8 cellular contexts compared by ENCODE assay signal in the genomic region with DNA sequence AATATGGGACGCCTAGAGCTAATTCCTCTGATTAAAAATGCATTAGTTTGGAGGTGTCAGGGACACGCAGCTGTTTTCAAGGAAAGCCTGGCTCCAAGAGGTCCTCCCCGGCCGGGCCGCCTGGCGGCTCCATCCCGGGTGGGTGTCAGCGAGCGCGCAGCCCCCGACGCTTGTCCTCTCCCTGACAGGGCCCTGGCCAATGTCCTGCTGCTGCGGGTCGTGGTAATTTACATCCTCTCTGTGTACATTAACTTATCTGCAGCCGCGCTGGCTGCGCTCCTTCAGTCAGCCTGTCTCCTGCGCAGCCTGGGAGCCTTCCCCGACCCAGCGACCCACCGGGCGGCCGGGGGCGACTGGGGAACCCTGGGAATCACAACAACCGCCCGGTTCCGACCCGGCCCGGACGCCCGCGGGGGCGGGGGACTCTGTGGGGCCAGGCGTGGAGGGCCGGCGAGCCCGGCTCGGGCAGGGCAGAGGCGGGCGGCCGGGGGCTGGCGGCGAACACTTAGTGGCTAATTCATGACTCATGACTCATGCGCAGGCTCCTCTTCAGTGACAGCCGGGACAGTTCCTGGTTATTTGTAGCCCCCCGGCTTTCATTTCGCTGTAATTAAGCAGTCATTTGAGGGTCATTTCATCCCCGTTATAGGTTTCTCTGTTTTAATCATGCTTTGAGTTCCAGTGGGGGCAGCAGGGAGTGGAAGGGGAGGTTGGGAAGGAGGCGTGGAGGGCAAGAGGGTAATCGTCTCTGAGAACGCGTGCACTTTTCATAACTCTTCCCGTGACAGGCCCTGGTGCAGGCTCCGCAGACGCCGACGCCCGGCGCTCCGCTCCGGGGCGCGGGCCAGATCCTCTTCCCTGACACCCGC.
DNase-seq lines count a peak whose midpoint lies in the region; ATAC-seq and TF ChIP-seq lines count a peak whose summit lies in the region.

No MANE protein-coding gene starts in this region.

- peak; percentile 3 for DNase-seq in activated naive CD4-positive, alpha-beta T cell treated with Interleukin-2 at 50 U/mL for 16 hours
- DNase-seq in activated naive CD4-positive, alpha-beta T cell treated with anti-CD3 and anti-CD28 coated beads for 36 hours = no peak
- DNase-seq in T1000 (lab: John Stamatoyannopoulos, UW) (peak; percentile 52), esophagus muscularis mucosa (ENCODE audit: extremely low spot score) (peak; percentile 95), aorta (peak; percentile 86 to 90)
- no peak for DNase-seq in CD4-positive, alpha-beta T cell

- H3K4me1 ChIP-seq in esophagus muscularis mucosa (peaks cover 5 to 40% (median 33%) of the 10 kb centered on the region in 4 donors), muscle layer of colon (ENCODE audit: insufficient read depth, low read length) (peaks cover 18% of the 10 kb centered on the region), aorta (ENCODE audit: control insufficient read depth in 1 of 2, insufficient read depth in 2 of 2, low read length in 2 of 2) (peaks cover 0 to 5% of the 10 kb centered on the region in 2 donors)

- CTCF ChIA-PET in activated naive CD4-positive, alpha-beta T cell treated with anti-CD3 and anti-CD28 coated beads for 36 hours (lab: Charles Lee) = no interaction called here
- CTCF ChIA-PET in CD4-positive, alpha-beta T cell (lab: Charles Lee) = no interaction called here

- TF ChIP-seq CTCF in esophagus muscularis mucosa (IDR thresholded peaks at IDR 0.05) = peak; percentile 12 to 53 (median 24)
- TF ChIP-seq CTCF in CD4-positive, alpha-beta T cell (IDR thresholded peaks at IDR 0.05) = no peak

- no peak overlapping the region for H3K27ac Mint-ChIP-seq in activated naive CD4-positive, alpha-beta T cell treated with anti-CD3 and anti-CD28 coated beads for 36 hours
- H3K27ac Mint-ChIP-seq in CD4-positive, alpha-beta T cell = no peak overlapping the region

- no peak overlapping the region for H3K9ac ChIP-seq in muscle layer of colon (ENCODE audit: low read length)

- WGBS in esophagus muscularis mucosa = 1% methylated on average over 28 of the region's 64 CpGs
- 1% methylated on average over 64 of the region's 64 CpGs for WGBS in aorta, 2 donors

- TF ChIP-seq EP300 in esophagus muscularis mucosa (IDR thresholded peaks at IDR 0.05) = no peak

- H3K9me3 ChIP-seq in esophagus muscularis mucosa (no peaks in the 10 kb centered on the region), muscle layer of colon (ENCODE audit: low read length) (no peaks in the 10 kb centered on the region), aorta (ENCODE audit: control insufficient read depth, low read length) (no peaks in the 10 kb centered on the region)
- no peaks in the 10 kb centered on the region for H3K9me3 ChIP-seq in CD4-positive, alpha-beta T cell (ENCODE audit: control insufficient read depth, low read length)

- POLR2A ChIA-PET in CD4-positive, alpha-beta T cell (lab: Charles Lee) = no interaction called here

- H3K27me3 Mint-ChIP-seq in activated naive CD4-positive, alpha-beta T cell treated with anti-CD3 and anti-CD28 coated beads for 36 hours (ENCODE audit: low read depth) = peaks cover 39% of the 10 kb centered on the region
- H3K27me3 Mint-ChIP-seq in CD4-positive, alpha-beta T cell = peaks cover 67% of the 10 kb centered on the region

- H3K36me3 ChIP-seq in esophagus muscularis mucosa (no peaks in the 10 kb centered on the region), muscle layer of colon (ENCODE audit: insufficient read depth, low read length) (no peaks in the 10 kb centered on the region), aorta (ENCODE audit: control insufficient read depth in 1 of 2, insufficient read depth in 2 of 2, low read length in 1 of 2) (no peaks in the 10 kb centered on the region)

- H3K36me3 Mint-ChIP-seq in activated naive CD4-positive, alpha-beta T cell treated with anti-CD3 and anti-CD28 coated beads for 36 hours (ENCODE audit: low read depth) = no peaks in the 10 kb centered on the region
- H3K36me3 Mint-ChIP-seq in CD4-positive, alpha-beta T cell (ENCODE audit: low read depth) = no peaks in the 10 kb centered on the region

- peak; percentile 81 for ATAC-seq in aorta (ENCODE audit: low FRiP score)
- no peak for ATAC-seq in CD4-positive, alpha-beta T cell (ENCODE audit: poor library complexity)
- ATAC-seq in HG02571 (IDR thresholded peaks at IDR 0.05; ENCODE audit: unreplicated experiment) = no peak

- H3K27ac ChIP-seq in esophagus muscularis mucosa (replicated peaks in 1 of 4) = peak overlapping the region; percentile 83 to 87 (median 84)
- H3K27ac ChIP-seq in muscle layer of colon (ENCODE audit: low read depth, low read length) = peak overlapping the region; percentile 59
- peak overlapping the region; percentile 24 to 97 for H3K27ac ChIP-seq in aorta (ENCODE audit: low read depth in 1 of 2, low read length in 2 of 2)
- H3K27ac ChIP-seq in CD4-positive, alpha-beta T cell (ENCODE audit: low read depth, low read length) = no peak overlapping the region

- H3K27me3 ChIP-seq in esophagus muscularis mucosa (no peaks in the 10 kb centered on the region), muscle layer of colon (ENCODE audit: control insufficient read depth in 1 of 2, insufficient read depth in 2 of 2, low read length in 2 of 2) (peaks cover 0 to 6% of the 10 kb centered on the region in 2 donors), aorta (ENCODE audit: control insufficient read depth in 1 of 2, insufficient read depth in 2 of 2, low read length in 1 of 2) (no peaks in the 10 kb centered on the region)
- H3K27me3 ChIP-seq in CD4-positive, alpha-beta T cell (ENCODE audit: control insufficient read depth, insufficient read depth, low read length) = peaks cover 47% of the 10 kb centered on the region

- intact Hi-C loops in activated naive CD4-positive, alpha-beta T cell treated with anti-CD3 and anti-CD28 coated beads for 36 hours (cut with micrococcal nuclease) = loop anchor here (10.0 kb wide), 1 partner anchor 145 kb away; no protein-coding TSS in a partner anchor
- intact Hi-C loops in esophagus muscularis mucosa (cut with DNase I) = loop anchor here (5.0 to 10.0 kb wide), 4 partner anchors 125 to 662 kb away; no protein-coding TSS in a partner anchor
- intact Hi-C loops in aorta (cut with DNase I) = loop anchor here (1.0 to 10.0 kb wide), 7 partner anchors 137 to 665 kb away; no protein-coding TSS in a partner anchor
- intact Hi-C loops in CD4-positive, alpha-beta T cell (cut with DNase I, micrococcal nuclease) = loop anchor here (5.0 to 10.0 kb wide), 4 partner anchors 387 to 1365 kb away; no protein-coding TSS in a partner anchor

- no peaks in the 10 kb centered on the region for H3K9me3 Mint-ChIP-seq in activated naive CD4-positive, alpha-beta T cell treated with anti-CD3 and anti-CD28 coated beads for 36 hours
- H3K9me3 Mint-ChIP-seq in CD4-positive, alpha-beta T cell = no peaks in the 10 kb centered on the region

- no peak overlapping the region for H3K4me3 Mint-ChIP-seq in activated naive CD4-positive, alpha-beta T cell treated with anti-CD3 and anti-CD28 coated beads for 36 hours
- H3K4me3 Mint-ChIP-seq in CD4-positive, alpha-beta T cell = no peak overlapping the region

- H3K4me1 Mint-ChIP-seq in activated naive CD4-positive, alpha-beta T cell treated with anti-CD3 and anti-CD28 coated beads for 36 hours (ENCODE audit: low read depth) = peaks cover 2% of the 10 kb centered on the region
- H3K4me1 Mint-ChIP-seq in CD4-positive, alpha-beta T cell (ENCODE audit: low read depth) = peaks cover 4% of the 10 kb centered on the region

- TF ChIP-seq POLR2A in esophagus muscularis mucosa (IDR thresholded peaks at IDR 0.05; ENCODE audit: low read depth) = no peak

- H3K4me3 ChIP-seq in esophagus muscularis mucosa = peak overlapping the region; percentile 58 to 67 (median 64)
- H3K4me3 ChIP-seq in muscle layer of colon (ENCODE audit: low read depth in 1 of 2, low read length in 2 of 2) = peak overlapping the region; percentile 73 to 78
- peak overlapping the region; percentile 31 to 61 for H3K4me3 ChIP-seq in aorta (ENCODE audit: low read length in 2 of 2)

Comparison
In these comparisons a context has a peak if more than half of its experiments do, and no peak if none do; other contexts are left out.
1. DNase-seq: peak in activated naive CD4-positive, alpha-beta T cell treated with Interleukin-2 at 50 U/mL for 16 hours (single experiment), T1000 (single experiment), esophagus muscularis mucosa (single experiment) and aorta (2 of 2); none in activated naive CD4-positive, alpha-beta T cell treated with anti-CD3 and anti-CD28 coated beads for 36 hours (single experiment) and CD4-positive, alpha-beta T cell (0 of 10).
2. Peak in every context shown above with its lines, with median percentiles within 50 percentile points of each other: H3K4me3 ChIP-seq.